ENCODE assay signal across 8 cellular contexts in genomic region chr19:52857378-52858191, GRCh38. TPM values are rescaled to one million over a fixed set of nuclear protein-coding genes. Genes with fewer than 3 reads are reported as not detected.
DNase-seq lines count a peak whose midpoint lies in the region; ATAC-seq and TF ChIP-seq lines count a peak whose summit lies in the region.
"Not testable (repeated sequence)": the region's sequence is repeated elsewhere in the genome, so short reads cannot be mapped to it uniquely, and the experiment has no call there.

Gene ZNF468 (minus strand): TSS chr19:52857619. CDS start chr19:52854272, 3,347 bp downstream.

- H4K91ac ChIP-seq in IMR-90 (ENCODE audit: insufficient read depth, low read depth, low read length), result peak within 1 kb of the TSS; percentile 47; the same call in 1 of the 2 replicates

- dilution Hi-C loops in IMR-90 (cut with HindIII; ENCODE audit: low sequenced_read_pairs, unreplicated experiment), result not testable (repeated sequence)

- TF ChIP-seq POLR2A in IMR-90 (IDR thresholded peaks at IDR 0.05; ENCODE audit: low read depth, low read length), result not testable (repeated sequence)

- not testable (repeated sequence) for H4K20me1 ChIP-seq in IMR-90 (ENCODE audit: insufficient read depth, low read length)

- peak within 1 kb of the TSS; percentile 24 for H2AK9ac ChIP-seq in IMR-90 (replicated peaks; ENCODE audit: low read depth, low read length, poor library complexity)

- peak within 1 kb of the TSS; percentile 66; the same call in 1 of the 2 replicates for H3K14ac ChIP-seq in IMR-90 (replicated peaks; ENCODE audit: low read depth, low read length)

- H3K4me2 ChIP-seq in IMR-90 (ENCODE audit: low read depth, low read length), result peak within 1 kb of the TSS; percentile 68

- not testable (repeated sequence) for H2AK5ac ChIP-seq in IMR-90 (ENCODE audit: low read depth, low read length)

- peak within 1 kb of the TSS; percentile 37 for H2BK5ac ChIP-seq in IMR-90 (ENCODE audit: low read depth, low read length, poor library complexity, severe bottlenecking)

- not testable (repeated sequence) for H3K9me1 ChIP-seq in IMR-90 (ENCODE audit: insufficient read depth, low read length)

- peak within 1 kb of the TSS; percentile 8; the same call in 1 of the 2 replicates for H2BK20ac ChIP-seq in IMR-90 (ENCODE audit: low read depth, low read length)

- H2AFZ ChIP-seq in IMR-90 (replicated peaks; ENCODE audit: low read length, poor library complexity), result peak within 1 kb of the TSS; percentile 85

- H3K56ac ChIP-seq in IMR-90 (ENCODE audit: extremely low read depth, insufficient read depth, low read length), result peak within 1 kb of the TSS; percentile 59

- H3K27me3 ChIP-seq in IMR-90 (ENCODE audit: control insufficient read depth, insufficient read depth, low read length); muscle layer of duodenum (ENCODE audit: low read depth, low read length): not testable (repeated sequence)

- peak within 1 kb of the TSS; percentile 83 to 96 for H4K8ac ChIP-seq in IMR-90 (ENCODE audit: low read depth in 2 of 2, low read length in 2 of 2)

- peaks cover 17 to 18% of the 10 kb centered on the region in 2 experiments for H3K79me1 ChIP-seq in IMR-90 (ENCODE audit: low read depth in 1 of 2, low read length in 2 of 2)

- not testable (repeated sequence) for H3K9me3 ChIP-seq in IMR-90 (ENCODE audit: control insufficient read depth, insufficient read depth, low read length); muscle layer of duodenum (ENCODE audit: control insufficient read depth in 1 of 2, low read length in 2 of 2)

- peak within 1 kb of the TSS; percentile 82 for H3K9ac ChIP-seq in IMR-90 (ENCODE audit: low read depth, low read length)

- H3K18ac ChIP-seq in IMR-90 (ENCODE audit: low read depth, low read length), result peak within 1 kb of the TSS; percentile 4; the same call in 1 of the 2 replicates

- H3K27ac ChIP-seq in IMR-90 (ENCODE audit: insufficient read depth, low read length), result peak within 1 kb of the TSS; percentile 50
- peak within 1 kb of the TSS; percentile 67 for H3K27ac ChIP-seq in muscle layer of duodenum (ENCODE audit: low read length)

- H3K4ac ChIP-seq in IMR-90 (ENCODE audit: low read depth, low read length), result peak within 1 kb of the TSS; percentile 24; the same call in 1 of the 2 replicates

- peak; percentile 95 for ATAC-seq in GM21576 (IDR thresholded peaks at IDR 0.05; ENCODE audit: unreplicated experiment)
- peak; percentile 98 for ATAC-seq in IMR-90 (ENCODE audit: low read depth)

- POLR2A ChIA-PET in IMR-90 (lab: Charles Lee; ENCODE audit: unreplicated experiment), result not testable (repeated sequence)

- in situ Hi-C loops in IMR-90 (cut with MboI; ENCODE audit: low sequenced_read_pairs), result not testable (repeated sequence)

- peak within 1 kb of the TSS; percentile 55; the same call in 1 of the 2 replicates for H4K5ac ChIP-seq in IMR-90 (ENCODE audit: low read depth, low read length)

- peak within 1 kb of the TSS; percentile 80 for H3K4me3 ChIP-seq in IMR-90 (ENCODE audit: insufficient read depth, low read depth, low read length)
- peak within 1 kb of the TSS; percentile 70 to 75 for H3K4me3 ChIP-seq in muscle layer of duodenum (ENCODE audit: low read depth in 1 of 2, low read length in 2 of 2)

- peak; percentile 86 for DNase-seq in DMS53 (lab: John Stamatoyannopoulos, UW)
- peak; percentile 44 for DNase-seq in IMR-90
- DNase-seq in RKO (ENCODE audit: low spot score), result peak; percentile 88
- peak; percentile 57 to 63 for DNase-seq in activated T-helper 1 cell treated with anti-CD3 and anti-CD28 coated beads, Interleukin-2, amount 50 U/mL, for 16 hours (ENCODE audit: low read depth in 1 of 2, low spot score in 1 of 2)
- peak; percentile 56 for DNase-seq in fibroblast of gingiva (ENCODE audit: low read depth)
- DNase-seq in stimulated activated CD8-positive, alpha-beta memory T cell treated with anti-CD3 and anti-CD28 coated beads, Interleukin-4, amount 100 ng/mL, for 48 hours, result peak; percentile 76

- intact Hi-C loops in IMR-90 (cut with micrococcal nuclease), result loop anchor here (1.0 to 2.0 kb wide), 2 partner anchors 85 to 105 kb away; partner anchors contain the start of gene ZNF816

- TF ChIP-seq CTCF in IMR-90 (conservative IDR thresholded peaks at IDR 0.05; ENCODE audit: low read depth, low read length), result not testable (repeated sequence)

- H3K4me1 ChIP-seq in IMR-90 (ENCODE audit: control insufficient read depth, insufficient read depth, low read length); muscle layer of duodenum (ENCODE audit: control insufficient read depth in 1 of 2, insufficient read depth in 2 of 2, low read length in 2 of 2): not testable (repeated sequence)

- WGBS in IMR-90 (ENCODE audit: extremely low coverage in 2 of 2, insufficient read length in 1 of 2), 2 experiments, result 6% methylated on average over 6 of the region's 43 CpGs; no CpG with 5 or more reads in 1 of the 2 experiments

- not testable (repeated sequence) for BruUV-seq in IMR-90 (replicated peaks; lab: Mats Ljungman, UMichigan)

- peak within 1 kb of the TSS; percentile 11; the same call in 1 of the 2 replicates for H2BK120ac ChIP-seq in IMR-90 (ENCODE audit: low read depth, low read length)

- CTCF ChIA-PET in IMR-90 (lab: Yijun Ruan, JAX), result not testable (repeated sequence)

- H3K36me3 ChIP-seq in IMR-90 (ENCODE audit: control insufficient read depth, insufficient read depth, low read length), result peaks cover 10% of the 10 kb centered on the region
- H3K36me3 ChIP-seq in muscle layer of duodenum (ENCODE audit: control insufficient read depth in 1 of 2, insufficient read depth in 2 of 2, low read length in 2 of 2), result peaks cover 0 to 15% of the 10 kb centered on the region in 2 donors

- 0 out of 2 replicates have a peak within 1 kb of the TSS, but pooled peaks have one; percentile 38 for H3K23ac ChIP-seq in IMR-90 (ENCODE audit: low read depth, low read length)

- TF ChIP-seq RAD21 in IMR-90 (IDR thresholded peaks at IDR 0.05; ENCODE audit: low read length), result not testable (repeated sequence)

- 0 out of 3 replicates have a peak within 1 kb of the TSS, but pooled peaks have one; percentile 8 for H2BK15ac ChIP-seq in IMR-90 (ENCODE audit: low read depth, low read length)

TF ChIP-seq in IMR-90, 13 proteins besides CTCF, POLR2A, EP300 and RAD21:
- TF ChIP-seq MXI1 (IDR thresholded peaks at IDR 0.05; ENCODE audit: borderline replicate concordance, low read depth, low read length) (peak; percentile 51; the same call in 1 of the 2 replicates), MAZ (IDR thresholded peaks at IDR 0.05; ENCODE audit: borderline replicate concordance, low read depth, low read length) (0 out of 2 replicates have a peak, but pooled peaks have one; percentile 9)

RNA-seq across cellular contexts. Expression of gene ZNF468, which starts in this region (rescaled TPM):
- 19.2 and 20.1 TPM in 2 replicates for total RNA-seq in IMR-90 (2012; rRNA removed)
- polyA plus RNA-seq in IMR-90 (2012; rRNA removed), result 3.7 and 6.2 TPM in 2 replicates
- polyA plus RNA-seq in IMR-90 (2012; cell fraction: cytosol; rRNA removed), result 1.5 and 1.6 TPM in 2 replicates
- 1.9 and 9.5 TPM in 2 replicates for polyA plus RNA-seq in IMR-90 (2012; cell fraction: nucleus; rRNA removed; ENCODE audit: low replicate concordance)

Comparison
In these comparisons a context has a peak if more than half of its experiments do, and no peak if none do; other contexts are left out.
1. Peak in every context shown above with its lines: DNase-seq, ATAC-seq, H3K4me3 ChIP-seq and H3K27ac ChIP-seq.